ENCODE assay signal across 9 cellular contexts in the genomic region with DNA sequence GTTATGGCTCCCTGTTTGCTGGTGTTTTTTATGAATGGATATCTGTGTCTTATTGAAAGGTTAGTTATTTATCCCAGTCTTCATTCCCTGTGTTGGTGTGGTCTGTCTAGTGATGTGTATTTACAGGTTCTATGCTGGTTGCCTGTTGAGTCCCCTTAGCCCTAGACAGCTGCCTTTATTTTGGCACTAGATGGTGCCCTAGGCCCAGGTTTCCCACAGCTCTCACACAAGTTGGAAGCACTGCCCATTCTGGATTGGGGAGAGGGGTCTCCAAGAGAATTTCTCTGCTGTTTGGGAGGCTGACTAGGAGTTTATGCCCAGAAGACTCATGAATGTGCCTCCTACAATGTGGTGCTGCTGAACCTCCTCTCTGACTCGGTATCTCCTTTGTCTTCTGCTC. TPM values are rescaled to one million over a fixed set of nuclear protein-coding genes. Genes with fewer than 3 reads are reported as not detected.
DNase-seq lines count a peak whose midpoint lies in the region; ATAC-seq, FAIRE-seq and TF ChIP-seq lines count a peak whose summit lies in the region.
"Had no signal": no experiment of that assay in that cellular context is flagged by ENCODE, and none has a peak within 500 bp of the region (broad histone marks: within the 10 kb centered on the region; RNA-seq: fewer than 3 reads in every experiment).

No MANE protein-coding gene starts in this region.

- H3K9me1 ChIP-seq in endothelial cell of umbilical vein (replicated peaks; ENCODE audit: control insufficient read depth, extremely low read depth, insufficient read depth, low read length): no peaks in the 10 kb centered on the region

- no peak overlapping the region for H3K4me3 ChIP-seq in heart right ventricle
- H3K4me3 ChIP-seq in right cardiac atrium (ENCODE audit: low read length): no peak overlapping the region
- H3K4me3 ChIP-seq in NB4 (ENCODE audit: low read depth, low read length): no peak overlapping the region
- H3K4me3 ChIP-seq in endothelial cell of umbilical vein (replicated peaks in 1 of 3; ENCODE audit: insufficient read depth in 1 of 3, low read depth in 1 of 3, low read length in 3 of 3): no peak overlapping the region

- H3K79me2 ChIP-seq in endothelial cell of umbilical vein (ENCODE audit: control insufficient read depth, insufficient read depth, low read length): no peaks in the 10 kb centered on the region

- H3K4me1 ChIP-seq in heart right ventricle (no peaks in the 10 kb centered on the region), right cardiac atrium (ENCODE audit: control insufficient read depth, insufficient read depth, low read length) (no peaks in the 10 kb centered on the region), endothelial cell of umbilical vein (ENCODE audit: control insufficient read depth, extremely low read depth, insufficient read depth, low read length) (no peaks in the 10 kb centered on the region)

- ATAC-seq in heart right ventricle: no peak
- no peak for ATAC-seq in right cardiac atrium
- ATAC-seq in GM19463 (IDR thresholded peaks at IDR 0.05; ENCODE audit: unreplicated experiment): no peak

- POLR2A ChIA-PET in endothelial cell of umbilical vein (lab: Charles Lee): no interaction called here

- CTCF ChIA-PET in endothelial cell of umbilical vein (lab: Charles Lee): interaction anchor here (0.6 to 4.0 kb wide), 19 partner anchors 9 to 748 kb away, joined by 3 to 125 read pairs (median 4); a partner anchor contains a TSS

- TF ChIP-seq POLR2A in NB4 (IDR thresholded peaks at IDR 0.05; ENCODE audit: extremely low read depth, insufficient read length) (no peak), endothelial cell of umbilical vein (IDR thresholded peaks at IDR 0.05; ENCODE audit: low read depth, low read length) (no peak)

- H3K9me3 ChIP-seq in heart right ventricle (peaks cover 0 to 32% (median 17%) of the 10 kb centered on the region in 11 donors), right cardiac atrium (ENCODE audit: control insufficient read depth, low read length) (peaks cover 2% of the 10 kb centered on the region), endothelial cell of umbilical vein (replicated peaks; ENCODE audit: control insufficient read depth, insufficient read depth, low read length) (no peaks in the 10 kb centered on the region)

- no peak overlapping the region for H3K4me2 ChIP-seq in endothelial cell of umbilical vein (ENCODE audit: insufficient read depth, low read length)

- WGBS in heart right ventricle, 2 donors: 26 to 45% methylated on average over 1 of the region's 1 CpG
- 24% methylated on average over 1 of the region's 1 CpG for WGBS in right cardiac atrium

- H3K27me3 ChIP-seq in heart right ventricle (peaks cover 0 to 3% (median 0%) of the 10 kb centered on the region in 7 donors), right cardiac atrium (ENCODE audit: control insufficient read depth, insufficient read depth) (no peaks in the 10 kb centered on the region), endothelial cell of umbilical vein (ENCODE audit: control insufficient read depth in 2 of 2, insufficient read depth in 2 of 2, low read length in 2 of 2) (no peaks in the 10 kb centered on the region)

- intact Hi-C loops in heart right ventricle (cut with DNase I) (loop anchor here in 1 of 10 donors (5.0 kb wide), 1 partner anchor 486 kb away; no protein-coding TSS in a partner anchor), right cardiac atrium (cut with DNase I) (no loop called here), endothelial cell of umbilical vein (cut with micrococcal nuclease) (loop anchor here (1.0 kb wide), 2 partner anchors 659 to 744 kb away; no protein-coding TSS in a partner anchor)

- dilution Hi-C loops in endothelial cell of umbilical vein (cut with MboI; ENCODE audit: extremely low pct_ligation_motif_present, low sequenced_read_pairs): no loop called here

- no peak for DNase-seq in heart right ventricle
- DNase-seq in right cardiac atrium: no peak
- peak; percentile 47 for DNase-seq in NB4 (ENCODE audit: low read depth)
- DNase-seq in endothelial cell of umbilical vein (ENCODE audit: low read depth, low spot score): peak; percentile 40
- no peak for DNase-seq in NCI-H510A (lab: John Stamatoyannopoulos, UW)
- no peak for DNase-seq in ureter (ENCODE audit: low spot score)
- no peak for DNase-seq in NCI-H510A treated with DMSO at 0.1 percent for 48 hours (lab: John Stamatoyannopoulos, UW)

- TF ChIP-seq CTCF in heart right ventricle (IDR thresholded peaks at IDR 0.05): peak in 6 of 9 donors; percentile 20 to 34 (median 30)
- TF ChIP-seq CTCF in NB4 (IDR thresholded peaks at IDR 0.05; ENCODE audit: low read depth, low read length): peak; percentile 32
- peak; percentile 24 to 46 for TF ChIP-seq CTCF in endothelial cell of umbilical vein (IDR thresholded peaks at IDR 0.05; ENCODE audit: extremely low read depth in 1 of 2, insufficient read depth in 1 of 2, low read depth in 1 of 2, low read length in 2 of 2)

- H4K20me1 ChIP-seq in endothelial cell of umbilical vein (replicated peaks; ENCODE audit: control insufficient read depth, extremely low read depth, insufficient read depth, low read length): no peaks in the 10 kb centered on the region

- H3K36me3 ChIP-seq in heart right ventricle: no peaks in the 10 kb centered on the region
- H3K36me3 ChIP-seq in endothelial cell of umbilical vein (ENCODE audit: control insufficient read depth in 2 of 2, extremely low read depth in 1 of 2, insufficient read depth in 2 of 2, low read length in 2 of 2): no peaks in the 10 kb centered on the region

- no peak overlapping the region for H3K27ac ChIP-seq in heart right ventricle
- no peak overlapping the region for H3K27ac ChIP-seq in right cardiac atrium (ENCODE audit: low read length)
- no peak overlapping the region for H3K27ac ChIP-seq in endothelial cell of umbilical vein (ENCODE audit: insufficient read depth, low read depth, low read length)

- no peak overlapping the region for H2AFZ ChIP-seq in endothelial cell of umbilical vein (ENCODE audit: low read depth, low read length)

- H3K9ac ChIP-seq in endothelial cell of umbilical vein (replicated peaks; ENCODE audit: extremely low read depth, insufficient read depth, low read length): no peak overlapping the region

- FAIRE-seq in endothelial cell of umbilical vein (lab: Jason Lieb, UNC): peak; percentile 57
- FAIRE-seq: G401.6 had no signal

- no TSS peak for BruUV-seq in endothelial cell of umbilical vein (replicated peaks; lab: Mats Ljungman, UMichigan)

TF ChIP-seq in endothelial cell of umbilical vein, 7 proteins besides CTCF, POLR2A, EP300 and RAD21:
- TF ChIP-seq JUN (IDR thresholded peaks at IDR 0.05; ENCODE audit: borderline replicate concordance, insufficient read depth, insufficient read length, low read depth): no peak
- no peak for TF ChIP-seq POLR2AphosphoS5 (IDR thresholded peaks at IDR 0.05; ENCODE audit: insufficient read depth, low read depth, low read length)
- TF ChIP-seq, protein P1, sequence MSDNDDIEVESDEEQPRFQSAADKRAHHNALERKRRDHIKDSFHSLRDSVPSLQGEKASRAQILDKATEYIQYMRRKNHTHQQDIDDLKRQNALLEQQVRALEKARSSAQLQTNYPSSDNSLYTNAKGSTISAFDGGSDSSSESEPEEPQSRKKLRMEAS (IDR thresholded peaks at IDR 0.05; ENCODE audit: insufficient read depth, insufficient read length): no peak
- no peak for TF ChIP-seq FOS (IDR thresholded peaks at IDR 0.05; ENCODE audit: borderline replicate concordance, insufficient read depth, low read length)
- TF ChIP-seq GATA2 (IDR thresholded peaks at IDR 0.05; ENCODE audit: insufficient read depth, insufficient read length, low read depth, low read length): no peak
- TF ChIP-seq MYC (IDR thresholded peaks at IDR 0.05; ENCODE audit: low read depth, low read length): no peak
- no peak for TF ChIP-seq EZH2 (IDR thresholded peaks at IDR 0.05; ENCODE audit: borderline replicate concordance, low read depth, low read length, severe bottlenecking)

RNA-seq across cellular contexts. Expression of a gene that starts 12.4 kb away (rescaled TPM):
- 1 to 10 TPM; 1.1 to 8.3 (median 4.8) TPM for total RNA-seq in heart right ventricle
- polyA plus RNA-seq in heart right ventricle: under 1 TPM; 0.26 to 0.44 TPM
- total RNA-seq in right cardiac atrium: under 1 TPM; 0.09 to 0.89 (median 0.30) TPM
- 0.02 TPM for polyA plus RNA-seq in right cardiac atrium
- not detected in 2 replicates for total RNA-seq in endothelial cell of umbilical vein
- polyA plus RNA-seq in endothelial cell of umbilical vein: 0.03 and 0.07 TPM in 2 replicates
- polyA plus RNA-seq in endothelial cell of umbilical vein (2011; cell fraction: cytosol; rRNA removed): 0.01 and 0.03 TPM in 2 replicates
- 0.05 and 0.10 TPM in 2 replicates for polyA plus RNA-seq in endothelial cell of umbilical vein (2011; cell fraction: nucleus; rRNA removed)
- 0.04 and 0.08 TPM in 2 replicates for polyA plus RNA-seq in endothelial cell of umbilical vein (2012)
- polyA minus RNA-seq in endothelial cell of umbilical vein: 0.41 TPM in 1 of 2 replicates, not detected in the other
- not detected for polyA minus RNA-seq in endothelial cell of umbilical vein (2011; cell fraction: cytosol; rRNA and poly(A)+ RNA removed)
- polyA minus RNA-seq in endothelial cell of umbilical vein (2011; cell fraction: nucleus; rRNA and poly(A)+ RNA removed): 0.05 and 0.24 TPM in 2 replicates
- total RNA-seq in ureter: not detected

Comparison
In these comparisons a context has a peak if more than half of its experiments do, and no peak if none do; other contexts are left out.
1. DNase-seq: peak in NB4 (single experiment) and endothelial cell of umbilical vein (single experiment); none in heart right ventricle (0 of 2), right cardiac atrium (0 of 3), NCI-H510A (single experiment), ureter (single experiment) and NCI-H510A treated with DMSO at 0.1 percent for 48 hours (single experiment).
2. Peak in every context shown above with its lines, with median percentiles within 50 percentile points of each other: CTCF ChIP-seq.